ENCODE assay signal across 32 cellular contexts in genomic region chr10:28915989-28916588, GRCh38.
DNase-seq lines count a peak whose midpoint lies in the region; ATAC-seq, FAIRE-seq and TF ChIP-seq lines count a peak whose summit lies in the region.
"Had no signal": no experiment of that assay in that cellular context is flagged by ENCODE, and none has a peak within 500 bp of the region (broad histone marks: within the 10 kb centered on the region; RNA-seq: fewer than 3 reads in every experiment).

No MANE protein-coding gene starts in this region.

- ATAC-seq in HepG2 (peak; percentile 97), right lobe of liver (no peak)
- ATAC-seq: effector memory CD8-positive, alpha-beta T cell; naive thymus-derived CD8-positive, alpha-beta T cell; stimulated activated naive B cell treated with anti-CD40 and anti-IgM and Interleukin-4, amounts not matched to agents 10 μg/mL and 1 μg/mL and 100 μg/mL, for 72 hours; T-cell had no signal

- no peaks in the 10 kb centered on the region for H3K9me2 ChIP-seq in hepatocyte (replicated peaks; ENCODE audit: insufficient read depth)

- TF ChIP-seq CTCF in HepG2 (CRISPR knock-in tag; IDR thresholded peaks at IDR 0.05) (no peak), right lobe of liver (IDR thresholded peaks at IDR 0.05) (no peak), hepatocyte (IDR thresholded peaks at IDR 0.05; ENCODE audit: poor library complexity) (no peak), sigmoid colon (IDR thresholded peaks at IDR 0.05) (no peak)

- in situ Hi-C loops in HepG2 (cut with HindIII; ENCODE audit: extremely low pct_ligation_motif_present, low pct_unique_long_range_greater_than_20kb): no loop called here

- peak overlapping the region; percentile 69 for H3K27ac ChIP-seq in HepG2 (ENCODE audit: extremely low read length, insufficient read depth, low read length)
- H3K27ac ChIP-seq in right lobe of liver: no peak overlapping the region
- H3K27ac ChIP-seq in hepatocyte: peak overlapping the region; percentile 86
- no peak overlapping the region for H3K27ac ChIP-seq in sigmoid colon
- H3K27ac ChIP-seq: BLaER1 treated with 17β-estradiol and CSF1 and Interleukin-3, amounts not matched to agents 10 nM and 100 nM; coronary artery had no signal

- BruUV-seq in HepG2 (replicated peaks; lab: Mats Ljungman, UMichigan): no TSS peak

- H3K4me3 ChIP-seq in HepG2 (replicated peaks in 1 of 3; ENCODE audit: insufficient read depth in 1 of 3, low read depth in 2 of 3, low read length in 3 of 3) (peak overlapping the region; percentile 29 to 41 (median 38); a peak in 5 of 6 replicates), right lobe of liver (no peak overlapping the region), hepatocyte (no peak overlapping the region), sigmoid colon (no peak overlapping the region)
- H3K4me3 ChIP-seq: BLaER1 treated with 17β-estradiol and CSF1 and Interleukin-3, amounts not matched to agents 10 nM and 100 nM; coronary artery had no signal

- CTCF ChIA-PET in HepG2 (lab: Yijun Ruan, JAX; ENCODE audit: low intra/inter-chr PET ratio, low total read pairs): no interaction called here

- POLR2A ChIA-PET in HepG2 (lab: Yijun Ruan, JAX): interaction anchor here (1.3 to 1.8 kb wide), 2 partner anchors 13 to 23 kb away, joined by 3 to 8 read pairs; no protein-coding TSS in a partner anchor

- H3K27me3 ChIP-seq in HepG2 (ENCODE audit: control insufficient read depth in 1 of 2, insufficient read depth in 2 of 2, low read length in 2 of 2): no peaks in the 10 kb centered on the region; a peak in 1 of 5 replicates
- H3K27me3 ChIP-seq in right lobe of liver: no peaks in the 10 kb centered on the region
- no peaks in the 10 kb centered on the region for H3K27me3 ChIP-seq in hepatocyte
- no peaks in the 10 kb centered on the region for H3K27me3 ChIP-seq in sigmoid colon
- H3K27me3 ChIP-seq: BLaER1 treated with 17β-estradiol and CSF1 and Interleukin-3, amounts not matched to agents 10 nM and 100 nM had no signal

- H3K4me1 ChIP-seq in HepG2 (ENCODE audit: insufficient read depth, low read length) (peaks cover 51% of the 10 kb centered on the region), right lobe of liver (no peaks in the 10 kb centered on the region), hepatocyte (ENCODE audit: insufficient read depth) (peaks cover 31% of the 10 kb centered on the region), sigmoid colon (peaks cover 0 to 5% (median 1%) of the 10 kb centered on the region in 4 donors)

- FAIRE-seq in HepG2 (lab: Jason Lieb, UNC): peak; percentile 98
- FAIRE-seq: G401.6 had no signal

- no peaks in the 10 kb centered on the region for H3K79me2 ChIP-seq in HepG2 (ENCODE audit: insufficient read depth, low read length)
- H3K79me2 ChIP-seq in hepatocyte: no peaks in the 10 kb centered on the region

- peak overlapping the region; percentile 58 for H3K4me2 ChIP-seq in HepG2 (ENCODE audit: low read depth, low read length)
- peak overlapping the region; percentile 64 for H3K4me2 ChIP-seq in hepatocyte
- H3K4me2 ChIP-seq: BLaER1 treated with 17β-estradiol and CSF1 and Interleukin-3, amounts not matched to agents 10 nM and 100 nM had no signal

- 14% methylated on average over 9 of the region's 9 CpGs for WGBS in HepG2 (ENCODE audit: low lambda C conversion rate)
- 49% methylated on average over 6 of the region's 9 CpGs for WGBS in right lobe of liver (ENCODE audit: insufficient coverage, low coverage, low lambda C conversion rate, missing lambda C conversion rate)
- 57% methylated on average over 9 of the region's 9 CpGs for WGBS in hepatocyte (ENCODE audit: low lambda C conversion rate, missing lambda C conversion rate)
- WGBS in sigmoid colon, 2 donors: 42 to 73% methylated on average over 9 of the region's 9 CpGs

- H3K9ac ChIP-seq in HepG2 (ENCODE audit: insufficient read depth, low read depth, low read length): peak overlapping the region; percentile 60
- H3K9ac ChIP-seq: BLaER1 treated with 17β-estradiol and CSF1 and Interleukin-3, amounts not matched to agents 10 nM and 100 nM had no signal

- TF ChIP-seq EP300 in HepG2 (IDR thresholded peaks at IDR 0.05; ENCODE audit: low read depth in 2 of 2, low read length in 2 of 2): peak in 1 of 2 experiments; percentile 46; a peak in 1 of 4 replicates
- peak; percentile 23; the same call in 1 of the 2 replicates for TF ChIP-seq EP300 in HepG2 (CRISPR knock-in tag; IDR thresholded peaks at IDR 0.05; ENCODE audit: borderline replicate concordance)
- TF ChIP-seq EP300 in sigmoid colon (IDR thresholded peaks at IDR 0.05): no peak

- intact Hi-C loops in HepG2 (cut with micrococcal nuclease; ENCODE audit: unreplicated experiment): no loop called here
- intact Hi-C loops in right lobe of liver (cut with DNase I): no loop called here
- intact Hi-C loops in sigmoid colon (cut with DNase I): no loop called here

- H3K36me3 ChIP-seq in HepG2 (replicated peaks in 1 of 2; ENCODE audit: control insufficient read depth in 1 of 2, insufficient read depth in 2 of 2, low read length in 2 of 2) (no peaks in the 10 kb centered on the region), right lobe of liver (no peaks in the 10 kb centered on the region), hepatocyte (replicated peaks; ENCODE audit: insufficient read depth, low read depth) (no peaks in the 10 kb centered on the region), sigmoid colon (no peaks in the 10 kb centered on the region)
- H3K36me3 ChIP-seq: BLaER1 treated with 17β-estradiol and CSF1 and Interleukin-3, amounts not matched to agents 10 nM and 100 nM had no signal

- peak; percentile 88 for DNase-seq in HepG2 (ENCODE audit: low spot score)
- DNase-seq in right lobe of liver: no peak
- DNase-seq in NCI-H524 treated with DMSO at 0.1 percent for 48 hours (lab: John Stamatoyannopoulos, UW): peak; percentile 90
- DNase-seq in hepatocyte (ENCODE audit: low spot score): peak; percentile 60
- DNase-seq in sigmoid colon: no peak
- no peak for DNase-seq in NK-92 treated with Interleukin-12 subunit alpha and Interleukin-12 subunit beta, amount 100 ng/mL, for 24 hours (lab: John Stamatoyannopoulos, UW)
- no peak for DNase-seq in activated effector memory CD4-positive, alpha-beta T cell treated with anti-CD3 and anti-CD28 coated beads, Interleukin-2, amount 50 U/mL, for 16 hours
- DNase-seq: activated B cell treated with CpG ODN at 0.5 μM for 24 hours; activated gamma-delta T cell; activated naive CD8-positive, alpha-beta T cell treated with anti-CD3 and anti-CD28 coated beads, Interleukin-2, amount 10 ng/mL, durations not matched to agents 7 days and 5 days; activated T-cell treated with anti-CD3 and anti-CD28 coated beads, Interleukin-2, amount 50 U/mL, for 24 hours; aorta; caudate nucleus; DMS79; effector memory CD8-positive, alpha-beta T cell; erythroblast; glutamatergic neuron; H7; islet precursor cell; midbrain; naive thymus-derived CD8-positive, alpha-beta T cell; NCI-H1930; NCI-H2227 treated with DMSO at 0.1 percent for 48 hours; NCI-H69; RPMI8226; stimulated activated naive B cell treated with anti-CD40 and anti-IgM and Interleukin-4, amounts not matched to agents 10 μg/mL and 1 μg/mL and 100 μg/mL, for 72 hours; substantia nigra; T-cell; trophoblast cell had no signal

- TF ChIP-seq RAD21 in HepG2 (CRISPR knock-in tag; IDR thresholded peaks at IDR 0.05): no peak

- H3K9me3 ChIP-seq in HepG2 (ENCODE audit: low read length) (no peaks in the 10 kb centered on the region), right lobe of liver (no peaks in the 10 kb centered on the region), hepatocyte (ENCODE audit: low read depth) (no peaks in the 10 kb centered on the region), sigmoid colon (no peaks in the 10 kb centered on the region)

- no peak; a peak in 1 of 4 replicates for TF ChIP-seq POLR2A in HepG2 (IDR thresholded peaks at IDR 0.05; ENCODE audit: insufficient read depth in 1 of 2, low read depth in 2 of 2, low read length in 2 of 2)
- no peak for TF ChIP-seq POLR2A in right lobe of liver (IDR thresholded peaks at IDR 0.05)
- TF ChIP-seq POLR2A in sigmoid colon (IDR thresholded peaks at IDR 0.05): no peak

- no peaks in the 10 kb centered on the region for H4K20me1 ChIP-seq in HepG2 (ENCODE audit: insufficient read depth, low read length)
- H4K20me1 ChIP-seq in hepatocyte (ENCODE audit: insufficient read depth, poor library complexity, severe bottlenecking): no peaks in the 10 kb centered on the region
- H4K20me1 ChIP-seq: BLaER1 treated with 17β-estradiol and CSF1 and Interleukin-3, amounts not matched to agents 10 nM and 100 nM had no signal

- H2AFZ ChIP-seq in HepG2 (ENCODE audit: low read length): peak overlapping the region; percentile 75
- no peak overlapping the region for H2AFZ ChIP-seq in hepatocyte

TF ChIP-seq in HepG2, 621 proteins besides CTCF, POLR2A, EP300 and RAD21 (continues in another document):
- peak; percentile 55; the same call in 1 of the 2 replicates for TF ChIP-seq ATF2 (CRISPR knock-in tag; IDR thresholded peaks at IDR 0.05)
- TF ChIP-seq ZNF614 (CRISPR knock-in tag; IDR thresholded peaks at IDR 0.05; ENCODE audit: borderline replicate concordance): peak; percentile 86; the same call in 1 of the 2 replicates

Comparison
In these comparisons a context has a peak if more than half of its experiments do, and no peak if none do; other contexts are left out.
1. DNase-seq: peak in HepG2 (single experiment), NCI-H524 treated with DMSO at 0.1 percent for 48 hours (single experiment) and hepatocyte (single experiment); none in right lobe of liver (0 of 3), sigmoid colon (single experiment), NK-92 treated with Interleukin-12 subunit alpha and Interleukin-12 subunit beta, amount 100 ng/mL, for 24 hours (single experiment) and activated effector memory CD4-positive, alpha-beta T cell treated with anti-CD3 and anti-CD28 coated beads, Interleukin-2, amount 50 U/mL, for 16 hours (single experiment).
2. H3K27ac ChIP-seq: peak in HepG2 (single experiment) and hepatocyte (single experiment); none in right lobe of liver (0 of 3) and sigmoid colon (0 of 4).
3. H3K4me3 ChIP-seq: peak in HepG2 (3 of 3); none in right lobe of liver (0 of 3), hepatocyte (single experiment) and sigmoid colon (0 of 4).